Comparison of ENCODE assay signal across 17 cellular contexts in the genomic region with DNA sequence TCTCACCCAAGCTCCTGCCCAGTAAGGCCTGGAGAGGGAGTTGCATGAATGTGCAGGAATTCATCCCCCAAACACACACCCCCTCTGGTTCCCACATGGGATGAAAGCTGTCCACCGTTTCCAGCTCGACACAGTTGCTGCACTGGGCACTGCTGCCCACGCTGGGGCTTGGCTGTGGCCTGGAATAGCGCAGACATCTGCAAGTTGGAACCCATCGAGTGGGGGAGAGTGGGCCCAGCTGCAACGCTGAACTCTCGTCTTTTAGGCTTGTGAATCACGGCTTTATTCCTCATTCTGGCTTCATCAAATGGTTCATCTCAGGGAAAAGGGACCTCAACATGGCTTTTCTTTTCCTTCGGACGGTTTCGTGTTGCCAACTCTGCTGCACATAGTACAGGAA.
DNase-seq lines count a peak whose midpoint lies in the region; ATAC-seq, FAIRE-seq and TF ChIP-seq lines count a peak whose summit lies in the region.
"Had no signal": no experiment of that assay in that cellular context is flagged by ENCODE, and none has a peak within 500 bp of the region (broad histone marks: within the 10 kb centered on the region; RNA-seq: fewer than 3 reads in every experiment).

No MANE protein-coding gene starts in this region.

- H3K4me3 Mint-ChIP-seq in astrocyte (ENCODE audit: unreplicated experiment): no peak overlapping the region

- H3K4me1 Mint-ChIP-seq in astrocyte (ENCODE audit: low read depth, unreplicated experiment): no peaks in the 10 kb centered on the region

- H3K4me2 ChIP-seq in astrocyte (ENCODE audit: low read length): no peak overlapping the region
- H3K4me2 ChIP-seq: BLaER1 had no signal

- H3K9me3 Mint-ChIP-seq in astrocyte (ENCODE audit: unreplicated experiment): peaks cover 16% of the 10 kb centered on the region

- no peaks in the 10 kb centered on the region for H4K20me1 ChIP-seq in astrocyte (ENCODE audit: insufficient read depth, low read length)
- H4K20me1 ChIP-seq: BLaER1 had no signal

- DNase-seq in astrocyte (ENCODE audit: low read depth) (peak; percentile 6), hypothalamus (lab: John Stamatoyannopoulos, UW) (peak in 36 of 51 donors; percentile 6 to 83 (median 48)), nucleus accumbens (lab: John Stamatoyannopoulos, UW) (peak in 48 of 56 donors; percentile 12 to 84 (median 53)), substantia nigra (lab: John Stamatoyannopoulos, UW) (peak in 45 of 49 donors; percentile 10 to 79 (median 42)), NCI-H82 (lab: John Stamatoyannopoulos, UW) (no peak)
- no peak for DNase-seq in stimulated activated naive CD4-positive, alpha-beta T cell treated with Interleukin-2 at 50 U/mL for 16 hours (lab: John Stamatoyannopoulos, UW)
- DNase-seq: DMS153, Karpas-422, MM.1S, NCI-H1105 treated with DMSO at 0.1 percent for 48 hours, NCI-H187, NCI-H446 treated with DMSO at 0.1 percent for 48 hours, NCI-H774 had no signal

- H3K27ac ChIP-seq in astrocyte (ENCODE audit: low read depth, low read length) (no peak overlapping the region), substantia nigra (ENCODE audit: low read depth, low read length, poor library complexity, severe bottlenecking) (peak overlapping the region; percentile 42)
- H3K27ac ChIP-seq: BLaER1 had no signal

- H3K4me3 ChIP-seq in astrocyte (ENCODE audit: insufficient read depth, low read depth, low read length): no peak overlapping the region
- H3K4me3 ChIP-seq: BLaER1 had no signal

- H3K79me2 ChIP-seq in astrocyte (ENCODE audit: insufficient read depth, low read length): no peaks in the 10 kb centered on the region

- no peak for FAIRE-seq in astrocyte (lab: Jason Lieb, UNC)

- H3K36me3 Mint-ChIP-seq in astrocyte (ENCODE audit: low read depth, unreplicated experiment): no peaks in the 10 kb centered on the region

- no peaks in the 10 kb centered on the region for H3K9me3 ChIP-seq in astrocyte (ENCODE audit: insufficient read depth, low read depth, low read length)

- TF ChIP-seq CTCF in astrocyte (IDR thresholded peaks at IDR 0.05; ENCODE audit: insufficient read depth, low read depth, low read length): no peak

- H3K36me3 ChIP-seq in astrocyte (ENCODE audit: insufficient read depth, low read length): no peaks in the 10 kb centered on the region
- H3K36me3 ChIP-seq: BLaER1 had no signal

- H3K9ac ChIP-seq in astrocyte (ENCODE audit: low read length): no peak overlapping the region
- H3K9ac ChIP-seq: BLaER1 had no signal

- no peak overlapping the region for H2AFZ ChIP-seq in astrocyte (ENCODE audit: low read depth, low read length)

- no peaks in the 10 kb centered on the region for H3K27me3 Mint-ChIP-seq in astrocyte (ENCODE audit: low read depth, unreplicated experiment)

- no peak for ATAC-seq in HG02885 (IDR thresholded peaks at IDR 0.05; ENCODE audit: poor library complexity, unreplicated experiment)
- ATAC-seq: Panc1, Right ventricle myocardium inferior had no signal

- no peak overlapping the region for H3K27ac Mint-ChIP-seq in astrocyte (ENCODE audit: unreplicated experiment)

- H3K27me3 ChIP-seq in astrocyte (ENCODE audit: insufficient read depth, low read length): no peaks in the 10 kb centered on the region
- H3K27me3 ChIP-seq: BLaER1 had no signal

- H3K4me1 ChIP-seq in astrocyte (ENCODE audit: insufficient read depth, low read length): no peaks in the 10 kb centered on the region

Comparison
In these comparisons a context has a peak if more than half of its experiments do, and no peak if none do; other contexts are left out.
1. DNase-seq: peak in astrocyte (single experiment), hypothalamus (36 of 51), nucleus accumbens (48 of 56) and substantia nigra (45 of 49); none in stimulated activated naive CD4-positive, alpha-beta T cell treated with Interleukin-2 at 50 U/mL for 16 hours (single experiment) and NCI-H82 (single experiment).